In genomic region chr6:29753309-29753644, GRCh38 we compare ENCODE assay signal across 8 cellular contexts. TPM values are rescaled to one million over a fixed set of nuclear protein-coding genes. Genes with fewer than 3 reads are reported as not detected.
DNase-seq lines count a peak whose midpoint lies in the region; ATAC-seq and TF ChIP-seq lines count a peak whose summit lies in the region.

No MANE protein-coding gene starts in this region.

- H3K36me3 ChIP-seq in Karpas-422 (ENCODE audit: insufficient read depth, low read length), result no peaks in the 10 kb centered on the region

- no peak for TF ChIP-seq CTCF in AG04450 (IDR thresholded peaks at IDR 0.05; ENCODE audit: low read depth, low read length)
- peak; percentile 61 for TF ChIP-seq CTCF in chondrocyte (IDR thresholded peaks at IDR 0.05)
- TF ChIP-seq CTCF in natural killer cell (IDR thresholded peaks at IDR 0.05), result peak; percentile 62

- H3K79me2 ChIP-seq in Karpas-422 (ENCODE audit: low read length), result no peaks in the 10 kb centered on the region

- no peaks in the 10 kb centered on the region for H4K20me1 ChIP-seq in Karpas-422 (ENCODE audit: insufficient read depth, low read depth, low read length)

- H2AFZ ChIP-seq in Karpas-422 (ENCODE audit: low read length), result no peak overlapping the region

- peaks cover 4% of the 10 kb centered on the region for H3K4me1 ChIP-seq in Karpas-422 (ENCODE audit: low read length)

- ATAC-seq in natural killer cell (no peak), GM19328 (IDR thresholded peaks at IDR 0.05; ENCODE audit: unreplicated experiment) (no peak), HG03095 (IDR thresholded peaks at IDR 0.05; ENCODE audit: unreplicated experiment) (no peak)

- H3K27me3 ChIP-seq in AG04450 (ENCODE audit: control insufficient read depth, insufficient read depth, low read length) (peaks cover 31% of the 10 kb centered on the region), Karpas-422 (ENCODE audit: low read length) (no peaks in the 10 kb centered on the region)

- H3K4me3 ChIP-seq in AG04450 (ENCODE audit: low read depth, low read length), result peak overlapping the region; percentile 67
- peak overlapping the region; percentile 65; the same call in 1 of the 2 replicates for H3K4me3 ChIP-seq in Karpas-422 (ENCODE audit: low read length)

- peaks cover 14% of the 10 kb centered on the region for H3K27me3 Mint-ChIP-seq in chondrocyte (ENCODE audit: low read depth)
- no peaks in the 10 kb centered on the region for H3K27me3 Mint-ChIP-seq in natural killer cell (ENCODE audit: low read depth in 2 of 2)

- H3K9me2 ChIP-seq in Karpas-422 (replicated peaks; ENCODE audit: insufficient read depth, low read length), result no peaks in the 10 kb centered on the region

- H3K4me2 ChIP-seq in Karpas-422 (ENCODE audit: low read depth, low read length, poor library complexity, severe bottlenecking), result peak overlapping the region; percentile 61

- peaks cover 3% of the 10 kb centered on the region for H3K36me3 Mint-ChIP-seq in chondrocyte (ENCODE audit: low read depth)
- no peaks in the 10 kb centered on the region for H3K36me3 Mint-ChIP-seq in natural killer cell

- POLR2A ChIA-PET in AG04450 (lab: Yijun Ruan, JAX), result interaction anchor here (0.8 kb wide), 1 partner anchor 29 kb away, joined by 7 read pairs; no protein-coding TSS in a partner anchor

- H3K9me3 Mint-ChIP-seq in chondrocyte (ENCODE audit: low read depth) (no peaks in the 10 kb centered on the region), natural killer cell (no peaks in the 10 kb centered on the region)

- H3K9me3 ChIP-seq in AG04450 (ENCODE audit: control insufficient read depth, insufficient read depth, low read length) (peaks cover 6% of the 10 kb centered on the region; the same call in 1 of the 2 replicates), Karpas-422 (ENCODE audit: low read length) (no peaks in the 10 kb centered on the region)

- CTCF ChIA-PET in AG04450 (lab: Charles Lee), result interaction anchor here (0.6 to 3.0 kb wide), 6 partner anchors 16 to 104 kb away, joined by 3 to 23 read pairs (median 8); no protein-coding TSS in a partner anchor

- peak overlapping the region; percentile 94 for H3K4me3 Mint-ChIP-seq in chondrocyte (ENCODE audit: unreplicated experiment)
- peak overlapping the region; percentile 97 for H3K4me3 Mint-ChIP-seq in natural killer cell

- H3K27ac Mint-ChIP-seq in chondrocyte (ENCODE audit: unreplicated experiment), result peak overlapping the region; percentile 91
- H3K27ac Mint-ChIP-seq in natural killer cell, result peak overlapping the region; percentile 76 to 96

- H3K9ac ChIP-seq in Karpas-422 (ENCODE audit: low read length), result no peak overlapping the region

- H3K4me1 Mint-ChIP-seq in chondrocyte (ENCODE audit: low read depth) (peaks cover 30% of the 10 kb centered on the region), natural killer cell (peaks cover 39 to 60% of the 10 kb centered on the region in 2 donors)

- DNase-seq in AG04450 (ENCODE audit: low read depth, low spot score) (no peak), Karpas-422 (no peak), chondrocyte (ENCODE audit: low spot score) (no peak), natural killer cell (no peak), NOMO-1 treated with dmso at 0.1 percent for 144 hours (lab: John Stamatoyannopoulos, UW; ENCODE audit: unreplicated experiment) (no peak), NCI-H1930 (lab: John Stamatoyannopoulos, UW) (no peak)

- intact Hi-C loops in natural killer cell (cut with micrococcal nuclease), result loop anchor here (1.0 to 2.0 kb wide), 4 partner anchors 15 to 102 kb away; no protein-coding TSS in a partner anchor

- H3K27ac ChIP-seq in AG04450 (ENCODE audit: low read depth, low read length) (no peak overlapping the region), Karpas-422 (ENCODE audit: low read length) (no peak overlapping the region)

RNA-seq across cellular contexts. Expression of gene HLA-F, which starts 30.0 kb away (rescaled TPM):
- polyA plus RNA-seq in AG04450 (2011; rRNA removed), result 0.12 TPM in 1 of 2 replicates, not detected in the other
- not detected in 2 replicates for polyA minus RNA-seq in AG04450 (2011; rRNA and poly(A)+ RNA removed)
- 8.5 and 17.2 TPM in 2 replicates for total RNA-seq in Karpas-422 (2014; rRNA removed; shearing (Covaris generic); ENCODE audit: low replicate concordance)
- total RNA-seq in chondrocyte (5.1 to 6.6 TPM (median 6.4 TPM) in 3 replicates), natural killer cell (1,000 to 10,000 TPM; 1,031 to 1,621 (median 1,125) TPM)

Comparison
In these comparisons a context has a peak if more than half of its experiments do, and no peak if none do; other contexts are left out.
1. RNA of gene HLA-F, which starts 30.0 kb away (total RNA-seq): 1,031 to 1,621 TPM in natural killer cell; 8.5 to 17.2 TPM in Karpas-422 and 5.1 to 6.6 TPM in chondrocyte; every median in the first group is over 10 times any median in the second.